In the genomic region with DNA sequence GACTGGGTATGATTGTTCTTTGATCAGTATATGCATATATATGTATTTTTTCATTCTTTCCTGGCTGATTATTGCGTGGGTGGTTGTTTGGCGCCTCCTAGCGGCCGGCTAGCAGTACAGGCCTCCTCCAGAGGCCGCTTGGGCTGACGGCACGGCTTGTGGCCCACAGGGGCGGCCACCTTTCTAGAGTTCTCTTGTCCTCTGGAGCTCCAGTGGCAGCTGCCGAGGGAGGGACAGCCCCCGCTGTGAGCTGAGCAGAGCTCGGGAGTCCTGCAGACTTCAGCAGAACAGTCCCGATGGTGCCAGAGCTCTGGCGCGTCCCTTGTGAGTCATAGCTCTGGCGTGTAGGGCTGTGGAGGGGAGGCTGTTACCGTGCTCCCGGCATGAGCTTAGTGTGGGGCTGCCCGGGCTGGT, we compare ENCODE assay signal across 8 cellular contexts. TPM values are rescaled to one million over a fixed set of nuclear protein-coding genes. Genes with fewer than 3 reads are reported as not detected.
DNase-seq lines count a peak whose midpoint lies in the region; ATAC-seq and TF ChIP-seq lines count a peak whose summit lies in the region.

No MANE protein-coding gene starts in this region.

- H2AFZ ChIP-seq in DND-41 (ENCODE audit: low read depth, low read length): no peak overlapping the region

- H3K4me1 ChIP-seq in DND-41 (ENCODE audit: insufficient read depth, low read length) (no peaks in the 10 kb centered on the region), upper lobe of right lung (no peaks in the 10 kb centered on the region)

- peak; percentile 83 for ATAC-seq in DND-41 (ENCODE audit: insufficient read depth, low read depth)
- ATAC-seq in upper lobe of right lung: peak; percentile 91

- H3K27me3 ChIP-seq in DND-41 (ENCODE audit: insufficient read depth, low read length, poor library complexity): no peaks in the 10 kb centered on the region
- H3K27me3 ChIP-seq in upper lobe of right lung: no peaks in the 10 kb centered on the region

- TF ChIP-seq CTCF in DND-41 (IDR thresholded peaks at IDR 0.05; ENCODE audit: borderline replicate concordance, extremely low read depth, low read length, poor library complexity, severe bottlenecking): peak; percentile 85
- peak; percentile 50 for TF ChIP-seq CTCF in fibroblast of the aortic adventitia (IDR thresholded peaks at IDR 0.05; ENCODE audit: insufficient read depth, low read length)
- peak; percentile 93 for TF ChIP-seq CTCF in upper lobe of right lung (IDR thresholded peaks at IDR 0.05)

- H3K4me3 ChIP-seq in DND-41 (ENCODE audit: low read depth in 1 of 2, low read length in 2 of 2): no peak overlapping the region
- no peak overlapping the region for H3K4me3 ChIP-seq in fibroblast of the aortic adventitia (ENCODE audit: low read depth, low read length)
- H3K4me3 ChIP-seq in upper lobe of right lung: no peak overlapping the region

- H3K27ac ChIP-seq in DND-41 (ENCODE audit: low read length) (no peak overlapping the region), upper lobe of right lung (no peak overlapping the region)

- no peaks in the 10 kb centered on the region for H4K20me1 ChIP-seq in DND-41 (ENCODE audit: insufficient read depth, low read length)

- intact Hi-C loops in posterior cingulate gyrus (cut with DNase I): loop anchor here (2.0 kb wide), 1 partner anchor 280 kb away; no protein-coding TSS in a partner anchor
- intact Hi-C loops in upper lobe of right lung (cut with DNase I): no loop called here

- peak; percentile 62 for DNase-seq in DND-41
- peak; percentile 18 to 65 for DNase-seq in NCI-H526 (lab: John Stamatoyannopoulos, UW)
- DNase-seq in activated T-cell treated with anti-CD3 and anti-CD28 coated beads for 4 hours: peak; percentile 55
- DNase-seq in fibroblast of the aortic adventitia (ENCODE audit: low read depth): peak; percentile 22
- DNase-seq in posterior cingulate gyrus: peak in 6 of 10 donors; percentile 11 to 87 (median 32)
- peak; percentile 83 for DNase-seq in upper lobe of right lung
- no peak for DNase-seq in GF-D8 (lab: John Stamatoyannopoulos, UW)
- no peak for DNase-seq in dedifferentiated amniotic fluid mesenchymal stem cell (ENCODE audit: extremely low spot score)

- H3K4me2 ChIP-seq in DND-41 (ENCODE audit: insufficient read depth, low read length): no peak overlapping the region

- no peak overlapping the region for H3K9ac ChIP-seq in DND-41 (ENCODE audit: low read depth, low read length)

- H3K9me3 ChIP-seq in DND-41 (ENCODE audit: insufficient read depth, low read length, severe bottlenecking) (peaks cover 5% of the 10 kb centered on the region), upper lobe of right lung (no peaks in the 10 kb centered on the region)

- H3K79me2 ChIP-seq in DND-41 (ENCODE audit: insufficient read depth, low read length): no peaks in the 10 kb centered on the region

- H3K36me3 ChIP-seq in DND-41 (ENCODE audit: insufficient read depth, low read length) (no peaks in the 10 kb centered on the region), upper lobe of right lung (no peaks in the 10 kb centered on the region)

RNA-seq across cellular contexts. Expression of a gene that starts 22.5 kb away (rescaled TPM):
- total RNA-seq in fibroblast of the aortic adventitia (ENCODE audit: low replicate concordance): 5.5 and 7.5 TPM in 2 replicates
- 14.0 TPM for total RNA-seq in upper lobe of right lung

Comparison
In these comparisons a context has a peak if more than half of its experiments do, and no peak if none do; other contexts are left out.
1. DNase-seq: peak in DND-41 (single experiment), NCI-H526 (2 of 2), activated T-cell treated with anti-CD3 and anti-CD28 coated beads for 4 hours (single experiment), fibroblast of the aortic adventitia (single experiment), posterior cingulate gyrus (6 of 10) and upper lobe of right lung (single experiment); none in GF-D8 (single experiment) and dedifferentiated amniotic fluid mesenchymal stem cell (single experiment).
2. Peak in every context shown above with its lines, with median percentiles within 50 percentile points of each other: CTCF ChIP-seq.